1 cellular context compared by ENCODE assay signal in genomic region chr9:9558907-9559306, GRCh38.
TF ChIP-seq lines count a peak whose summit lies in the region.

No MANE protein-coding gene starts in this region.

TF ChIP-seq in H1, 55 proteins besides CTCF, POLR2A, EP300 and RAD21 (continued from another document):
- TF ChIP-seq USF2 (IDR thresholded peaks at IDR 0.05; ENCODE audit: low read length) = no peak
- TF ChIP-seq TBP (IDR thresholded peaks at IDR 0.05; ENCODE audit: low read depth, low read length) = no peak
- TF ChIP-seq POLR2AphosphoS5 (IDR thresholded peaks at IDR 0.05; ENCODE audit: low read depth, low read length) = no peak
- TF ChIP-seq MAX (IDR thresholded peaks at IDR 0.05) = no peak
TF ChIP-seq in H1: peak in this region for 0.
